ENCODE assay signal across 1 cellular context in genomic region chr9:120765910-120766309, GRCh38.
TF ChIP-seq lines count a peak whose summit lies in the region.

No MANE protein-coding gene starts in this region.

TF ChIP-seq in K562, 482 proteins besides CTCF, POLR2A, EP300 and RAD21:
- TF ChIP-seq HDGF (IDR thresholded peaks at IDR 0.05) (peak; percentile 17; the same call in 1 of the 2 replicates), HDAC1 (IDR thresholded peaks at IDR 0.05) (0 out of 4 replicates have a peak, but pooled peaks of 1 of the 2 experiments have one; percentile 13), FOXP1 (CRISPR knock-in tag; IDR thresholded peaks at IDR 0.05) (no peak)
